In genomic region chr19:428144-428543, GRCh38 we compare ENCODE assay signal across 28 cellular contexts. TPM values are rescaled to one million over a fixed set of nuclear protein-coding genes. Genes with fewer than 3 reads are reported as not detected.
"Had no signal": no experiment of that assay in that cellular context is flagged by ENCODE, and none has a peak within 500 bp of the region (broad histone marks: within the 10 kb centered on the region; RNA-seq: fewer than 3 reads in every experiment).

No MANE protein-coding gene starts in this region.

- H3K4me3 Mint-ChIP-seq: naive thymus-derived CD8-positive, alpha-beta T cell; nephron; neural progenitor cell; stimulated activated naive B cell treated with anti-CD40 and anti-IgM and Interleukin-4, amounts not matched to agents 10 μg/mL and 1 μg/mL and 100 μg/mL, for 72 hours had no signal

- H3K36me3 Mint-ChIP-seq: naive thymus-derived CD8-positive, alpha-beta T cell had no signal

- H3K36me3 ChIP-seq: neural progenitor cell, neutrophil, thyroid gland, upper lobe of right lung had no signal

- H3K4me3 ChIP-seq: hepatocyte, lower lobe of right lung, neural progenitor cell, psoas muscle, right atrium auricular region, right lobe of liver, skin epidermis, stomach, testis, thyroid gland, upper lobe of right lung had no signal

- H3K27ac Mint-ChIP-seq: nephron; neural progenitor cell; stimulated activated naive B cell treated with anti-CD40 and anti-IgM and Interleukin-4, amounts not matched to agents 10 μg/mL and 1 μg/mL and 100 μg/mL, for 72 hours had no signal

- H3K79me2 ChIP-seq: hepatocyte had no signal

- H3K4me1 ChIP-seq: lower lobe of right lung, neural progenitor cell, parathyroid adenoma, psoas muscle, right atrium auricular region, right lobe of liver, stomach, testis, thyroid gland, upper lobe of right lung had no signal

- H3K27me3 ChIP-seq: hepatocyte, neutrophil, right atrium auricular region, right lobe of liver, stomach, testis, thyroid gland, upper lobe of right lung had no signal

- H3K4me1 Mint-ChIP-seq: nephron; neural progenitor cell; stimulated activated naive B cell treated with anti-CD40 and anti-IgM and Interleukin-4, amounts not matched to agents 10 μg/mL and 1 μg/mL and 100 μg/mL, for 72 hours had no signal

- H2AFZ ChIP-seq: hepatocyte, neural progenitor cell, parathyroid adenoma had no signal

- H3K9ac ChIP-seq: neural progenitor cell, parathyroid adenoma had no signal

- H3K27ac ChIP-seq: hepatocyte, lower lobe of right lung, neural progenitor cell, neutrophil, parathyroid adenoma, psoas muscle, right atrium auricular region, right lobe of liver, skin epidermis, stomach, testis, thyroid gland, upper lobe of right lung had no signal

- H3K4me2 ChIP-seq: hepatocyte, neural progenitor cell had no signal

- ATAC-seq: left lobe of liver; lower lobe of right lung; naive thymus-derived CD8-positive, alpha-beta T cell; right lobe of liver; stimulated activated naive B cell treated with anti-CD40 and anti-IgM and Interleukin-4, amounts not matched to agents 10 μg/mL and 1 μg/mL and 100 μg/mL, for 72 hours; stimulated activated naive CD8-positive, alpha-beta T cell treated with anti-CD3 and anti-CD28 coated beads, Interleukin-15, Interleukin-2, amounts not matched to agents 100 U/mL and 50 U/mL, for 24 hours; upper lobe of right lung had no signal

- DNase-seq: islet precursor cell; lower lobe of right lung; mammary epithelial cell; mesenchymal stem cell; naive thymus-derived CD8-positive, alpha-beta T cell; occipital lobe; stimulated activated CD4-positive, alpha-beta T cell treated with anti-CD3 and anti-CD28 coated beads, Interleukin-12 subunit alpha, Interleukin-12 subunit beta, amount 100 ng/mL, for 4 hours; stimulated activated CD4-positive, alpha-beta T cell treated with anti-CD3 and anti-CD28 coated beads, Interleukin-15, amount 100 ng/mL, for 24 hours; stimulated activated CD4-positive, alpha-beta T cell treated with anti-CD3 and anti-CD28 coated beads, Interleukin-2, amount 100 ng/mL, for 24 hours; stimulated activated CD4-positive, alpha-beta T cell treated with anti-CD3 and anti-CD28 coated beads, Interleukin-4, amount 100 ng/mL, for 1 hour; stimulated activated naive B cell treated with anti-CD40 and anti-IgM and Interleukin-4, amounts not matched to agents 10 μg/mL and 1 μg/mL and 100 μg/mL, for 72 hours; stimulated activated naive CD8-positive, alpha-beta T cell treated with anti-CD3 and anti-CD28 coated beads, Interleukin-15, Interleukin-2, amounts not matched to agents 100 U/mL and 50 U/mL, for 24 hours; stomach; thyroid gland; trophoblast cell; upper lobe of right lung had no signal

- H3K9me3 ChIP-seq: lower lobe of right lung, neutrophil, psoas muscle, right atrium auricular region, right lobe of liver, stomach, testis, thyroid gland, upper lobe of right lung had no signal

RNA-seq across cellular contexts. Expression of gene C2CD4C, which starts 19.2 kb away (rescaled TPM):
- total RNA-seq: kidney epithelial cell; naive thymus-derived CD8-positive, alpha-beta T cell had no signal
- polyA plus RNA-seq: naive thymus-derived CD8-positive, alpha-beta T cell had no signal
